28 cellular contexts compared by ENCODE assay signal in the genomic region with DNA sequence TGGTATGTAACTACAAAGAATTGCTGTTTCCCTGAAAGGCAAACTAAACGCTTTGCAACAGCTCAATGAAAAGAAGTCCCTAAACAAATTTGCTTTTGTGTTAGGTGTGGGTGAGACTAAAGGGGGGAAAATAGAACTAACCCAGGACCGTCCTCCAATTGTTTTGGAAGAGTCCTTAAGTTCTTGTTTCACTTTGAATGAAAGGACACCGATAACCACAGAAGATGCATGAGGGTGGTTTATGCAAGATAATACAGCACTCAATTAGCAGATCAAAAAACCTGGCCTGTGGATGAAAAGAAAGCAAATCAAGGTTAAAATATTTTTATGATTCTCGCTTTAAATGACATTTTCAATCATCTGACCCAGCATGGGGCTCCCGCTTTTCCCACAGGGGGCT.
"Had no signal": no experiment of that assay in that cellular context is flagged by ENCODE, and none has a peak within 500 bp of the region (broad histone marks: within the 10 kb centered on the region; RNA-seq: fewer than 3 reads in every experiment).

No MANE protein-coding gene starts in this region.

- H3K4me1 Mint-ChIP-seq: mesothelial cell of epicardium, natural killer cell, neural progenitor cell had no signal

- H3K4me1 ChIP-seq: neural progenitor cell, prostate gland, suprapubic skin, upper lobe of right lung had no signal

- DNase-seq: left ventricle myocardium inferior; naive B cell; natural killer cell; nephron progenitor cell; occipital lobe; ovary; retina; right cardiac atrium; stimulated activated CD4-positive, alpha-beta T cell treated with anti-CD3 and anti-CD28 coated beads, Interleukin-12 subunit alpha, Interleukin-12 subunit beta, amount 100 ng/mL, for 4 hours; stimulated activated CD4-positive, alpha-beta T cell treated with anti-CD3 and anti-CD28 coated beads, Interleukin-15, amount 100 ng/mL, for 24 hours; stimulated activated CD4-positive, alpha-beta T cell treated with anti-CD3 and anti-CD28 coated beads, Interleukin-2, amount 100 ng/mL, for 24 hours; stimulated activated CD4-positive, alpha-beta T cell treated with anti-CD3 and anti-CD28 coated beads, Interleukin-4, amount 100 ng/mL, for 1 hour; stimulated activated naive CD4-positive, alpha-beta T cell; tibial artery; trophoblast cell; upper lobe of right lung had no signal

- H3K27me3 ChIP-seq: hepatocyte, neural progenitor cell, neutrophil, ovary, suprapubic skin, tibial artery, upper lobe of right lung had no signal

- ATAC-seq: natural killer cell, right cardiac atrium, sciatic nerve, upper lobe of right lung had no signal

- H3K36me3 ChIP-seq: left ventricle myocardium inferior, neural progenitor cell, neutrophil, ovary, prostate gland, suprapubic skin, thoracic aorta, tibial artery, upper lobe of right lung had no signal

- H3K36me3 Mint-ChIP-seq: natural killer cell had no signal

- H3K4me3 ChIP-seq: hepatocyte, left ventricle myocardium inferior, lung, neural progenitor cell, ovary, prostate gland, skin epidermis, suprapubic skin, thoracic aorta, tibial artery, upper lobe of right lung had no signal

- H3K9ac ChIP-seq: neural progenitor cell had no signal

- FAIRE-seq: urothelium cell line had no signal

- H3K9me3 ChIP-seq: left ventricle myocardium inferior, neutrophil, ovary, prostate gland, suprapubic skin, thoracic aorta, tibial artery, upper lobe of right lung had no signal

- H3K4me3 Mint-ChIP-seq: mesothelial cell of epicardium; natural killer cell; nephron progenitor cell; neural progenitor cell; stimulated activated naive CD8-positive, alpha-beta T cell treated with anti-CD3 and anti-CD28 coated beads, Interleukin-15, Interleukin-2, amounts not matched to agents 100 ng/mL and 50 ng/mL, for 24 hours had no signal

- H2AFZ ChIP-seq: hepatocyte, neural progenitor cell had no signal

- H3K27ac Mint-ChIP-seq: mesothelial cell of epicardium; natural killer cell; nephron progenitor cell; neural progenitor cell; stimulated activated naive CD8-positive, alpha-beta T cell treated with anti-CD3 and anti-CD28 coated beads, Interleukin-15, Interleukin-2, amounts not matched to agents 100 ng/mL and 50 ng/mL, for 24 hours had no signal

- H3K27me3 Mint-ChIP-seq: naive B cell; stimulated activated naive CD8-positive, alpha-beta T cell treated with anti-CD3 and anti-CD28 coated beads, Interleukin-15, Interleukin-2, amounts not matched to agents 100 ng/mL and 50 ng/mL, for 24 hours had no signal

- H3K79me2 ChIP-seq: hepatocyte had no signal

- H3K4me2 ChIP-seq: hepatocyte, neural progenitor cell had no signal

- H3K27ac ChIP-seq: hepatocyte, left ventricle myocardium inferior, neural progenitor cell, neutrophil, ovary, prostate gland, skin epidermis, suprapubic skin, thoracic aorta, tibial artery, upper lobe of right lung had no signal
